18 cellular contexts compared by ENCODE assay signal in genomic region chr6:123329337-123329736, GRCh38.
DNase-seq lines count a peak whose midpoint lies in the region; ATAC-seq, FAIRE-seq and TF ChIP-seq lines count a peak whose summit lies in the region.
"Had no signal": no experiment of that assay in that cellular context is flagged by ENCODE, and none has a peak within 500 bp of the region (broad histone marks: within the 10 kb centered on the region; RNA-seq: fewer than 3 reads in every experiment).

No MANE protein-coding gene starts in this region.

- no peak overlapping the region for H4K5ac ChIP-seq in H1 (ENCODE audit: insufficient read length, low read depth, low read length)

- no peak overlapping the region for H3K18ac ChIP-seq in H1 (ENCODE audit: extremely low read depth, low read length)

- H3K4me1 ChIP-seq in H1 (replicated peaks in 1 of 4; ENCODE audit: control insufficient read depth in 3 of 4, insufficient read depth in 4 of 4, low read length in 3 of 4) = no peaks in the 10 kb centered on the region
- H3K4me1 ChIP-seq: HAP-1 had no signal

- peaks cover 3% of the 10 kb centered on the region for H3K27me3 Mint-ChIP-seq in type B pancreatic cell
- H3K27me3 Mint-ChIP-seq: B cell; CD4-positive, alpha-beta T cell had no signal

- TF ChIP-seq POLR2A in H1 (IDR thresholded peaks at IDR 0.05; ENCODE audit: control extremely low read depth in 1 of 2, low read depth in 2 of 2, low read length in 2 of 2) = no peak

- no peak for ATAC-seq in HG03354 (IDR thresholded peaks at IDR 0.05; ENCODE audit: poor library complexity, severe bottlenecking, unreplicated experiment)
- no peak for ATAC-seq in GM19035 (IDR thresholded peaks at IDR 0.05; ENCODE audit: unreplicated experiment)
- no peak for ATAC-seq in HG02884 (IDR thresholded peaks at IDR 0.05; ENCODE audit: unreplicated experiment)

- H2BK5ac ChIP-seq in H1 (ENCODE audit: low read depth, low read length) = no peak overlapping the region

- POLR2A ChIA-PET in H1 (lab: Charles Lee; ENCODE audit: partially characterized antibody) = no interaction called here

- H2BK120ac ChIP-seq in H1 (replicated peaks; ENCODE audit: low read depth, low read length) = no peak overlapping the region

- H2BK15ac ChIP-seq in H1 (ENCODE audit: low read length) = no peak overlapping the region

- H3K9me3 ChIP-seq in H1 (ENCODE audit: insufficient read depth in 2 of 2, low read depth in 1 of 2, low read length in 1 of 2) = no peaks in the 10 kb centered on the region
- H3K9me3 ChIP-seq: HAP-1 had no signal

- H3K79me1 ChIP-seq in H1 (ENCODE audit: low read depth, low read length) = no peaks in the 10 kb centered on the region

- H3K27ac Mint-ChIP-seq in type B pancreatic cell = no peak overlapping the region
- H3K27ac Mint-ChIP-seq: B cell; CD4-positive, alpha-beta T cell; HFFc6 had no signal

- no peaks in the 10 kb centered on the region for H3K9me3 Mint-ChIP-seq in type B pancreatic cell
- H3K9me3 Mint-ChIP-seq: CD4-positive, alpha-beta T cell had no signal

- H2BK20ac ChIP-seq in H1 (ENCODE audit: low read length) = no peak overlapping the region

- no peak overlapping the region for H3K4ac ChIP-seq in H1 (replicated peaks; ENCODE audit: insufficient read length, low read depth, low read length)

- DNase-seq in NCI-H748 (lab: John Stamatoyannopoulos, UW; ENCODE audit: unreplicated experiment) (peak; percentile 5), NCI-H748 treated with DMSO at 0.1 percent for 48 hours (lab: John Stamatoyannopoulos, UW) (no peak), NCI-H69 (lab: John Stamatoyannopoulos, UW) (peak; percentile 25), H1 (ENCODE audit: low read depth in 1 of 2, low spot score in 2 of 2) (no peak), type B pancreatic cell (ENCODE audit: extremely low spot score, unreplicated experiment) (no peak)
- DNase-seq: C1 segment of cervical spinal cord; Calu3; CD4-positive, alpha-beta T cell; DMS 273 treated with DMSO at 0.1 percent for 48 hours; GM23248; HFFc6; IMR-90 had no signal

- H3K36me3 Mint-ChIP-seq in type B pancreatic cell = no peaks in the 10 kb centered on the region

- no peak overlapping the region for H3K23ac ChIP-seq in H1 (ENCODE audit: insufficient read length)

- no peak overlapping the region for H4K91ac ChIP-seq in H1 (replicated peaks; ENCODE audit: insufficient read length, low read length)

- H3K56ac ChIP-seq in H1 (replicated peaks; ENCODE audit: insufficient read length, low read depth, low read length) = no peak overlapping the region

- H3K23me2 ChIP-seq in H1 (ENCODE audit: low read depth, low read length) = no peaks in the 10 kb centered on the region

- H2AFZ ChIP-seq in H1 (ENCODE audit: low read length) = no peak overlapping the region
- H2AFZ ChIP-seq: GM23248 had no signal

- no peaks in the 10 kb centered on the region for H3K27me3 ChIP-seq in H1 (replicated peaks in 1 of 4; ENCODE audit: control insufficient read depth in 3 of 4, extremely low read depth in 1 of 4, insufficient read depth in 3 of 4, low read length in 3 of 4)

- TF ChIP-seq EP300 in H1 (IDR thresholded peaks at IDR 0.05; ENCODE audit: borderline replicate concordance in 1 of 2, low read depth in 2 of 2, low read length in 2 of 2) = no peak

- TF ChIP-seq RAD21 in H1 (IDR thresholded peaks at IDR 0.05 in 1 of 2, conservative IDR thresholded peaks at IDR 0.05 in 1 of 2; ENCODE audit: low read depth in 2 of 2, low read length in 2 of 2) = peak; percentile 50

- CTCF ChIA-PET in H1 (lab: Charles Lee; ENCODE audit: partially characterized antibody) = no interaction called here

- no peak overlapping the region for H2BK12ac ChIP-seq in H1 (ENCODE audit: low read depth, low read length)

- no peaks in the 10 kb centered on the region for H3K36me3 ChIP-seq in H1 (ENCODE audit: control insufficient read depth in 2 of 4, insufficient read depth in 4 of 4, low read length in 3 of 4)
- H3K36me3 ChIP-seq: HAP-1 had no signal

- no peaks in the 10 kb centered on the region for H4K20me1 ChIP-seq in H1 (replicated peaks in 1 of 2; ENCODE audit: control insufficient read depth in 1 of 2, insufficient read depth in 2 of 2, low read length in 2 of 2)

- H3K4me1 Mint-ChIP-seq in type B pancreatic cell (ENCODE audit: unreplicated experiment) = no peaks in the 10 kb centered on the region
- H3K4me1 Mint-ChIP-seq: B cell had no signal

- H3K79me2 ChIP-seq in H1 (ENCODE audit: control insufficient read depth in 1 of 2, insufficient read depth in 2 of 2, low read length in 2 of 2) = no peaks in the 10 kb centered on the region

- no peak overlapping the region for H3K4me2 ChIP-seq in H1 (ENCODE audit: insufficient read depth in 1 of 2, low read depth in 2 of 2, low read length in 2 of 2)

- no peak overlapping the region for H3K14ac ChIP-seq in H1 (ENCODE audit: insufficient read length)

- H2AK5ac ChIP-seq in H1 (ENCODE audit: low read depth, low read length) = no peak overlapping the region

- H3K27ac ChIP-seq in H1 (ENCODE audit: low read depth, low read length) = no peak overlapping the region
- H3K27ac ChIP-seq: GM23248 had no signal

- H4K8ac ChIP-seq in H1 (ENCODE audit: extremely low read depth, insufficient read depth, low read length) = no peak overlapping the region

- TF ChIP-seq CTCF in H1 (IDR thresholded peaks at IDR 0.05; ENCODE audit: control extremely low read depth in 1 of 3, insufficient read depth in 1 of 3, low read depth in 1 of 3, low read length in 3 of 3) = peak in 1 of 3 experiments; percentile 24; a peak in 2 of 4 replicates
- peak; percentile 16 for TF ChIP-seq CTCF in type B pancreatic cell (conservative IDR thresholded peaks at IDR 0.05)

- FAIRE-seq in H1 (lab: Jason Lieb, UNC) = no peak
- FAIRE-seq: A204.1 had no signal

- no peak overlapping the region for H3K9ac ChIP-seq in H1 (replicated peaks in 1 of 4; ENCODE audit: extremely low read depth in 1 of 4, low read depth in 3 of 4, low read length in 3 of 4)
- H3K9ac ChIP-seq: GM23248 had no signal

- no peak overlapping the region for H3K4me3 Mint-ChIP-seq in type B pancreatic cell
- H3K4me3 Mint-ChIP-seq: B cell; CD4-positive, alpha-beta T cell; HFFc6 had no signal

- H3K4me3 ChIP-seq in H1 (ENCODE audit: extremely low read depth in 1 of 4, insufficient read depth in 2 of 4, low read depth in 3 of 4, low read length in 4 of 4) = no peak overlapping the region
- H3K4me3 ChIP-seq: GM23248, HAP-1 had no signal

TF ChIP-seq in H1, 55 proteins besides CTCF, POLR2A, EP300 and RAD21:
- TF ChIP-seq SAP30 (IDR thresholded peaks at IDR 0.05; ENCODE audit: insufficient read depth, insufficient replicate concordance, low read length) (no peak), CBX5 (IDR thresholded peaks at IDR 0.05; ENCODE audit: low read depth, low read length) (no peak), SP4 (IDR thresholded peaks at IDR 0.05; ENCODE audit: low read length) (no peak), TAF7 (optimal IDR thresholded peaks at IDR 0.05; ENCODE audit: borderline replicate concordance, low read depth, low read length) (no peak), TBP (IDR thresholded peaks at IDR 0.05; ENCODE audit: low read depth, low read length) (no peak), CHD2 (IDR thresholded peaks at IDR 0.05; ENCODE audit: low read length) (no peak), SIRT6 (IDR thresholded peaks at IDR 0.05; ENCODE audit: low read length) (no peak), HDAC2 (IDR thresholded peaks at IDR 0.05; ENCODE audit: borderline replicate concordance in 1 of 2, low read depth in 2 of 2, low read length in 2 of 2) (no peak)
- TF ChIP-seq, protein P1, sequence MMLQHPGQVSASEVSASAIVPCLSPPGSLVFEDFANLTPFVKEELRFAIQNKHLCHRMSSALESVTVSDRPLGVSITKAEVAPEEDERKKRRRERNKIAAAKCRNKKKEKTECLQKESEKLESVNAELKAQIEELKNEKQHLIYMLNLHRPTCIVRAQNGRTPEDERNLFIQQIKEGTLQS (IDR thresholded peaks at IDR 0.05; ENCODE audit: insufficient read depth, low read depth, low read length) = no peak

Comparison
In these comparisons a context has a peak if more than half of its experiments do, and no peak if none do; other contexts are left out.
1. DNase-seq: peak in NCI-H748 (single experiment) and NCI-H69 (single experiment); none in NCI-H748 treated with DMSO at 0.1 percent for 48 hours (single experiment), H1 (0 of 2) and type B pancreatic cell (single experiment).